In the genomic region with DNA sequence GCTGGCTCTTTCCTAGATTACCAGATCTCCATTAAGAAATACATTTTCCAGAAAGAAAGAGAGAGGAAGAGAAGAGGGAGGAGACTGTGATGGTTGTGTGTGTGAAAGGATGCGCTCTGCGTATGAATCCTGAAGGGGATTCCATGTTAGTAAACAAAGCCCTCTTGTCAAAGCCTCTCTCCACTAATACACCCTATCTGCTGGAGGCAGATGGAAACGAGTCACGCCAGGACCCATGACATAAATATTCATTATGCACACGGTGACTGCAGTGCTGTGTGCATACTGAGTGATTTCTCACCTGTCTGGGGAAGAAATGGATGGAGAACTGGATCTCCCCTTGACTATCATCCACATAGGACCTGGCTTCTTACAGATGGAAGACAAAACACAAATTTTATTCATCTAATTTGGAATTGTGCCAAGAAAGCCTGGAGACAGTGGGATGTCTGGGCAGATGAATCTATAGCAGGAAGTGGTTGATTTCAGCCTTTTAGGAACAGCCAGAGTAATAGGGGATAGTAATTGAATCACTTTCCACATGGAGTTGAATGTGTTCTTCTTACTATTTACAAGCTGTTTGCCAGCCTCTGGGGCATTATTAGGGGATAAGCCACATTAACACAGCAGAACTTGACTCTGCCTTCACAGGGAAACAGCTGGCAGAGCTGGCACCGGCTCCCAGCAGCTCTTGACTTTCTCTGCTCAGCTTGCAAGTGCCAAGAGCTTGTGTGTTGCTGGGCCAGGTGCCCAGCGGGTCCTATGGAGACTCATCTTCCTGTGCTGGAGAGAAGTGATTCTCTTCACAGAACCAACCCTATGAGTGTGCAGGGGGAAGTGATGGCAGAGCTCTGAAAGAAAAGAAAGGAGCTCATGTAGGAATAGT, we compare ENCODE assay signal across 13 cellular contexts. TPM values are rescaled to one million over a fixed set of nuclear protein-coding genes. Genes with fewer than 3 reads are reported as not detected.
DNase-seq lines count a peak whose midpoint lies in the region; ATAC-seq and TF ChIP-seq lines count a peak whose summit lies in the region.
"Had no signal": no experiment of that assay in that cellular context is flagged by ENCODE, and none has a peak within 500 bp of the region (broad histone marks: within the 10 kb centered on the region; RNA-seq: fewer than 3 reads in every experiment).

No MANE protein-coding gene starts in this region.

- H3K4me2 ChIP-seq in hepatocyte, result no peak overlapping the region
- H3K4me2 ChIP-seq: GM23338 had no signal

- no peaks in the 10 kb centered on the region for H3K79me2 ChIP-seq in hepatocyte

- H3K4me3 ChIP-seq in SJCRH30 (no peak overlapping the region), hepatocyte (no peak overlapping the region)
- H3K4me3 ChIP-seq: GM23338 had no signal

- ATAC-seq in HG03378 (IDR thresholded peaks at IDR 0.05; ENCODE audit: unreplicated experiment), result no peak
- ATAC-seq: GM23338, WTC11 had no signal

- in situ Hi-C loops in GM13977 (cut with MboI; ENCODE audit: low pct_unique_long_range_greater_than_20kb, low sequenced_read_pairs, unreplicated experiment), result no loop called here

- no peaks in the 10 kb centered on the region for H3K9me3 ChIP-seq in SJCRH30 (replicated peaks)
- no peaks in the 10 kb centered on the region for H3K9me3 ChIP-seq in hepatocyte (ENCODE audit: low read depth)

- H3K4me1 ChIP-seq in SJCRH30 (no peaks in the 10 kb centered on the region), hepatocyte (ENCODE audit: insufficient read depth) (no peaks in the 10 kb centered on the region)

- no peak for TF ChIP-seq CTCF in hepatocyte (IDR thresholded peaks at IDR 0.05; ENCODE audit: poor library complexity)
- no peak for TF ChIP-seq CTCF in GM13977 (IDR thresholded peaks at IDR 0.05; ENCODE audit: extremely low read depth, insufficient read depth, missing control alignments)

- peak; percentile 82 for DNase-seq in DMS53 treated with DMSO at 0.1 percent for 48 hours (lab: John Stamatoyannopoulos, UW; ENCODE audit: unreplicated experiment)
- DNase-seq in NCI-H1694 (lab: John Stamatoyannopoulos, UW), result peak; percentile 83
- DNase-seq in SJCRH30, result peak; percentile 6 to 20
- peak; percentile 66 for DNase-seq in hepatocyte (ENCODE audit: low spot score)
- DNase-seq in activated CD8-positive, alpha-beta memory T cell treated with anti-CD3 and anti-CD28 coated beads for 24 hours, result no peak
- DNase-seq in amniotic stem cell (lab: John Stamatoyannopoulos, UW), result no peak
- no peak for DNase-seq in GM13977 (ENCODE audit: low spot score)
- DNase-seq: nephron progenitor cell had no signal

- WGBS in hepatocyte (ENCODE audit: low lambda C conversion rate, missing lambda C conversion rate), result 72% methylated on average over 7 of the region's 7 CpGs

- H3K9me2 ChIP-seq in hepatocyte (replicated peaks; ENCODE audit: insufficient read depth), result no peaks in the 10 kb centered on the region

- H3K27ac ChIP-seq in SJCRH30 (no peak overlapping the region), hepatocyte (peak overlapping the region; percentile 36)

- no peaks in the 10 kb centered on the region for H3K36me3 ChIP-seq in SJCRH30
- no peaks in the 10 kb centered on the region for H3K36me3 ChIP-seq in hepatocyte (replicated peaks; ENCODE audit: insufficient read depth, low read depth)

- no peaks in the 10 kb centered on the region for H4K20me1 ChIP-seq in hepatocyte (ENCODE audit: insufficient read depth, poor library complexity, severe bottlenecking)

- no peak overlapping the region for H2AFZ ChIP-seq in hepatocyte
- H2AFZ ChIP-seq: GM23338 had no signal

- H3K27me3 ChIP-seq in SJCRH30 (no peaks in the 10 kb centered on the region), hepatocyte (no peaks in the 10 kb centered on the region)

RNA-seq across cellular contexts. Expression of gene MTNR1B, which starts 9.0 kb away (rescaled TPM):
- total RNA-seq in SJCRH30 (2014; rRNA removed; shearing (Covaris generic)), result not detected in 2 replicates
- 0.16 and 0.30 TPM in 2 replicates for total RNA-seq in hepatocyte
- polyA plus RNA-seq in hepatocyte, result 0.40 and 0.75 TPM in 2 replicates
- total RNA-seq: activated T-helper 1 cell treated with anti-CD3 and anti-CD28 coated beads, Interleukin-12 subunit alpha, Interleukin-12 subunit beta, Interleukin-2, Interleukin-4 antibody, amounts not matched to agents 30 ng/mL and 10 ng/mL and 1 ng/mL, durations not matched to agents 14 hours and 24 hours and 36 hours; GM23338; ureter; WTC11 had no signal
- polyA plus RNA-seq: GM23338 had no signal

Comparison
In these comparisons a context has a peak if more than half of its experiments do, and no peak if none do; other contexts are left out.
1. DNase-seq: peak in DMS53 treated with DMSO at 0.1 percent for 48 hours (single experiment), NCI-H1694 (single experiment), SJCRH30 (2 of 2) and hepatocyte (single experiment); none in activated CD8-positive, alpha-beta memory T cell treated with anti-CD3 and anti-CD28 coated beads for 24 hours (single experiment), amniotic stem cell (single experiment) and GM13977 (single experiment).